ENCODE assay signal across 1 cellular context in the genomic region with DNA sequence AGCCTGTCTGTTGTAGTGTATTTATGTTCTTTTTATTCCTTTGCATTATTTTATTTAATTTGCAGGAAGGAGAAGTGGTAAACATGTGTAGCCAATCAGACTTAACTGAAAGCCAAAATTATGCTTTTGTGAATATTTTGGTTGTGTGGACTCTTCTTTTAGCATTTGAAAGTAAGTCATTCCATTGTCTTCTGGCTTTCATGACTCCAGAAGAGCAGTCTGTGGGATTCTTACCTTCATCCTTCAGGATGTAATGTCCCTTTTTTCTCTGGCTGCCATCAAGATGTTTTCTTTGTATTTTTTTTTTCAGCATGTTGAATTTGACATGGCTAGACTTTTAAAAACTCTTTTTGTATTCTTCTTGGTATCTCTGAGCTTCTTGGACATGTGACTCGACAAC.
TF ChIP-seq lines count a peak whose summit lies in the region.

No MANE protein-coding gene starts in this region.

TF ChIP-seq in WTC11, 78 proteins besides CTCF, POLR2A, EP300 and RAD21:
- TF ChIP-seq E2F4 (CRISPR knock-in tag; IDR thresholded peaks at IDR 0.05; ENCODE audit: borderline replicate concordance, low read depth) = no peak
- peak; percentile 86 for TF ChIP-seq ZNF317 (CRISPR knock-in tag; IDR thresholded peaks at IDR 0.05; ENCODE audit: borderline replicate concordance, low read depth)
- TF ChIP-seq TEAD1 (CRISPR knock-in tag; IDR thresholded peaks at IDR 0.05) = no peak
- TF ChIP-seq ZNF138 (CRISPR knock-in tag; conservative IDR thresholded peaks at IDR 0.05) = no peak
